In genomic region chr6:108927927-108928326, GRCh38 we compare ENCODE assay signal across 1 cellular context.
TF ChIP-seq lines count a peak whose summit lies in the region.

No MANE protein-coding gene starts in this region.

TF ChIP-seq in H1, 55 proteins besides CTCF, POLR2A, EP300 and RAD21 (continued from another document):
- no peak for TF ChIP-seq YY1 (IDR thresholded peaks at IDR 0.05; ENCODE audit: low read depth, low read length)
- no peak for TF ChIP-seq CHD1 (IDR thresholded peaks at IDR 0.05; ENCODE audit: low read depth, low read length)
- TF ChIP-seq HDAC6 (IDR thresholded peaks at IDR 0.05; ENCODE audit: low read depth, low read length): no peak
- no peak for TF ChIP-seq SUZ12 (IDR thresholded peaks at IDR 0.05; ENCODE audit: low read length)
- TF ChIP-seq SIRT6 (IDR thresholded peaks at IDR 0.05; ENCODE audit: low read length): no peak
- TF ChIP-seq SAP30 (IDR thresholded peaks at IDR 0.05; ENCODE audit: insufficient read depth, insufficient replicate concordance, low read length): no peak
- TF ChIP-seq CHD2 (IDR thresholded peaks at IDR 0.05; ENCODE audit: low read length): no peak
- no peak for TF ChIP-seq GABPA (IDR thresholded peaks at IDR 0.05; ENCODE audit: borderline replicate concordance, insufficient read depth, low read length)
- TF ChIP-seq KDM5A (IDR thresholded peaks at IDR 0.05; ENCODE audit: low read length): no peak
- TF ChIP-seq BACH1 (IDR thresholded peaks at IDR 0.05; ENCODE audit: low read length): no peak
- no peak for TF ChIP-seq ATF2 (IDR thresholded peaks at IDR 0.05; ENCODE audit: low read length)
- no peak for TF ChIP-seq CBX5 (IDR thresholded peaks at IDR 0.05; ENCODE audit: low read depth, low read length)
